8 cellular contexts compared by ENCODE assay signal in the genomic region with DNA sequence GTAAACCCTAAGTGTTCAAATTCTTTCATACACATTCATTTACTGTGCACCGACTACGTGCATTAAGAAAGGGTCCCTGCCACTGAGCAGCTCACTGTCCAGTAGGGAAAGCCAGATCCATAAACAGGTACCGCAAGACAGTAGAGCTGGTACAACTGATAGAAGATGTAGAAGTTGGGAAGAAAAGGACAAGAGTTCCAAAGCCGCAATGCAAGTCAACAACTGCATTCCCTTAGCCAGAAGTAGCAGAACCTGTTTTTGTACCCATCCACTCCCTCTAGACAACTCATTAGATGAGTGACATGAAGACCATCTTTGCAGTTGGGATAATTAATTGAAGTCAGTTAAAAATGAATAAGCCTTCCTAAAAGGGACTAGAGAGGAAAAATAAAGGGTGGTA. TPM values are rescaled to one million over a fixed set of nuclear protein-coding genes. Genes with fewer than 3 reads are reported as not detected.
A peak's percentile ranks its signal among the peaks of the same experiment; 100 is the strongest.
DNase-seq lines count a peak whose midpoint lies in the region; ATAC-seq and TF ChIP-seq lines count a peak whose summit lies in the region.

No MANE protein-coding gene starts in this region.

- TF ChIP-seq EP300 in tibial nerve (IDR thresholded peaks at IDR 0.05) = no peak

- WGBS in tibial nerve, 2 donors = 67 to 68% methylated on average over 4 of the region's 4 CpGs

- H3K4me3 ChIP-seq in cardiac muscle cell (peak overlapping the region; percentile 95), WI38 (ENCODE audit: low read depth, low read length) (peak overlapping the region; percentile 89), iPS-11a (ENCODE audit: low read depth, low read length) (peak overlapping the region; percentile 61), tibial nerve (peak overlapping the region in 3 of 4 donors; percentile 86 to 99 (median 95))

- intact Hi-C loops in Right ventricle myocardium superior (cut with DNase I) = loop anchor here (10.0 kb wide), 1 partner anchor 50 kb away; the partner anchor contains the start of gene ASB8

- H3K27ac ChIP-seq in cardiac muscle cell = no peak overlapping the region
- no peak overlapping the region for H3K27ac ChIP-seq in tibial nerve

- TF ChIP-seq CTCF in cardiac muscle cell (IDR thresholded peaks at IDR 0.05; ENCODE audit: low read depth, low read length) (no peak), WI38 (IDR thresholded peaks at IDR 0.05; ENCODE audit: low read depth, low read length) (no peak), tibial nerve (IDR thresholded peaks at IDR 0.05) (no peak)

- ATAC-seq in Right ventricle myocardium superior (ENCODE audit: poor library complexity) (no peak), HG02763 (IDR thresholded peaks at IDR 0.05; ENCODE audit: unreplicated experiment) (no peak)

- H3K4me1 ChIP-seq in cardiac muscle cell (ENCODE audit: low read depth) (peaks cover 12% of the 10 kb centered on the region), tibial nerve (peaks cover 0 to 41% (median 12%) of the 10 kb centered on the region in 4 donors)

- H3K27me3 ChIP-seq in cardiac muscle cell (peaks cover 2% of the 10 kb centered on the region), tibial nerve (no peaks in the 10 kb centered on the region)

- no peaks in the 10 kb centered on the region for H3K9me3 ChIP-seq in cardiac muscle cell (ENCODE audit: low read depth)
- no peaks in the 10 kb centered on the region for H3K9me3 ChIP-seq in tibial nerve

- TF ChIP-seq POLR2A in tibial nerve (IDR thresholded peaks at IDR 0.05) = no peak

- H3K36me3 ChIP-seq in cardiac muscle cell (no peaks in the 10 kb centered on the region), tibial nerve (peaks cover 0 to 2% (median 0%) of the 10 kb centered on the region in 3 donors)

- DNase-seq in cardiac muscle cell (ENCODE audit: low read depth in 1 of 2, low spot score in 1 of 2) = no peak
- DNase-seq in Right ventricle myocardium superior = no peak
- no peak for DNase-seq in tibial nerve (ENCODE audit: low spot score in 2 of 2)
- no peak for DNase-seq in islet precursor cell
- no peak for DNase-seq in ureter (ENCODE audit: low spot score)

RNA-seq across cellular contexts. Expression of gene SENP1, which starts 1.3 kb away (rescaled TPM):
- total RNA-seq in cardiac muscle cell (13.2 and 20.4 TPM in 2 replicates), Right ventricle myocardium superior (5.1 TPM), tibial nerve (10 to 100 TPM; 14.7 to 40.0 (median 21.1) TPM), ureter (32.3 TPM)
- 16.7 and 17.1 TPM in 2 replicates for polyA plus RNA-seq in cardiac muscle cell

RNA-seq across cellular contexts. Expression of gene PFKM, which starts 14.6 kb away (rescaled TPM):
- total RNA-seq in cardiac muscle cell = 118 and 152 TPM in 2 replicates
- 148 and 163 TPM in 2 replicates for polyA plus RNA-seq in cardiac muscle cell
- total RNA-seq in Right ventricle myocardium superior = 752 TPM
- total RNA-seq in tibial nerve = 10 to 100 TPM; 37.5 to 51.1 (median 47.4) TPM
- total RNA-seq in ureter = 55.1 TPM

RNA-seq across cellular contexts. Expression of gene ASB8, which starts 52.8 kb away (rescaled TPM):
- total RNA-seq in cardiac muscle cell (41.2 and 47.9 TPM in 2 replicates), Right ventricle myocardium superior (86.0 TPM), tibial nerve (10 to 100 TPM; 25.1 to 40.2 (median 28.2) TPM), ureter (51.1 TPM)
- polyA plus RNA-seq in cardiac muscle cell = 53.0 and 62.0 TPM in 2 replicates
